Comparison of ENCODE assay signal across 23 cellular contexts in genomic region chr3:185504636-185505035, GRCh38. TPM values are rescaled to one million over a fixed set of nuclear protein-coding genes. Genes with fewer than 3 reads are reported as not detected.
A peak's percentile ranks its signal among the peaks of the same experiment; 100 is the strongest.
DNase-seq lines count a peak whose midpoint lies in the region; ATAC-seq and TF ChIP-seq lines count a peak whose summit lies in the region.
"Had no signal": no experiment of that assay in that cellular context is flagged by ENCODE, and none has a peak within 500 bp of the region (broad histone marks: within the 10 kb centered on the region; RNA-seq: fewer than 3 reads in every experiment).

No MANE protein-coding gene starts in this region.

- WGBS in prostate gland = 42% methylated on average over 3 of the region's 3 CpGs

- peaks cover 60% of the 10 kb centered on the region for H3K36me3 Mint-ChIP-seq in Calu3 (ENCODE audit: insufficient read depth, unreplicated experiment)
- H3K36me3 Mint-ChIP-seq in activated CD4-positive, alpha-beta T cell treated with anti-CD3 and anti-CD28 coated beads, Interleukin-2, amount 10 ng/mL, durations not matched to agents 7 days and 5 days (ENCODE audit: low read depth) = no peaks in the 10 kb centered on the region
- H3K36me3 Mint-ChIP-seq in stimulated activated effector memory CD8-positive, alpha-beta T cell treated with anti-CD3 and anti-CD28 coated beads, Interleukin-12 subunit alpha, Interleukin-12 subunit beta, amount 100 ng/mL, for 72 hours = no peaks in the 10 kb centered on the region

- no peaks in the 10 kb centered on the region for H3K9me2 ChIP-seq in PC-9 (ENCODE audit: insufficient read depth)

- peak overlapping the region; percentile 40 for H3K27ac Mint-ChIP-seq in Calu3 (ENCODE audit: unreplicated experiment)
- H3K27ac Mint-ChIP-seq in activated CD4-positive, alpha-beta T cell treated with anti-CD3 and anti-CD28 coated beads, Interleukin-2, amount 10 ng/mL, durations not matched to agents 7 days and 5 days = no peak overlapping the region
- no peak overlapping the region for H3K27ac Mint-ChIP-seq in stimulated activated effector memory CD8-positive, alpha-beta T cell treated with anti-CD3 and anti-CD28 coated beads, Interleukin-12 subunit alpha, Interleukin-12 subunit beta, amount 100 ng/mL, for 72 hours
- H3K27ac Mint-ChIP-seq: CD8-positive, alpha-beta memory T cell; IgD-negative memory B cell had no signal

- POLR2A ChIA-PET in PC-9 (lab: Charles Lee; ENCODE audit: unreplicated experiment) = interaction anchor here (0.6 kb wide), 1 partner anchor 29 kb away, joined by 3 read pairs; no protein-coding TSS in a partner anchor
- POLR2A ChIA-PET in activated CD4-positive, alpha-beta T cell treated with anti-CD3 and anti-CD28 coated beads, Interleukin-2, amount 10 ng/mL, durations not matched to agents 7 days and 5 days (lab: Charles Lee) = no interaction called here

- intact Hi-C loops in Calu3 (cut with micrococcal nuclease; ENCODE audit: unreplicated experiment) (no loop called here), PC-9 (cut with micrococcal nuclease; ENCODE audit: unreplicated experiment) (no loop called here), left colon (cut with DNase I, micrococcal nuclease) (no loop called here), prostate gland (cut with DNase I) (no loop called here)

- no peak overlapping the region for H3K4me3 Mint-ChIP-seq in Calu3 (ENCODE audit: low read depth, unreplicated experiment)
- H3K4me3 Mint-ChIP-seq in activated CD4-positive, alpha-beta T cell treated with anti-CD3 and anti-CD28 coated beads, Interleukin-2, amount 10 ng/mL, durations not matched to agents 7 days and 5 days = no peak overlapping the region
- H3K4me3 Mint-ChIP-seq in stimulated activated effector memory CD8-positive, alpha-beta T cell treated with anti-CD3 and anti-CD28 coated beads, Interleukin-12 subunit alpha, Interleukin-12 subunit beta, amount 100 ng/mL, for 72 hours = no peak overlapping the region
- H3K4me3 Mint-ChIP-seq: CD8-positive, alpha-beta memory T cell; IgD-negative memory B cell had no signal

- no peaks in the 10 kb centered on the region for H3K9me3 Mint-ChIP-seq in Calu3 (ENCODE audit: low read depth, unreplicated experiment)
- no peaks in the 10 kb centered on the region for H3K9me3 Mint-ChIP-seq in activated CD4-positive, alpha-beta T cell treated with anti-CD3 and anti-CD28 coated beads, Interleukin-2, amount 10 ng/mL, durations not matched to agents 7 days and 5 days
- no peaks in the 10 kb centered on the region for H3K9me3 Mint-ChIP-seq in stimulated activated effector memory CD8-positive, alpha-beta T cell treated with anti-CD3 and anti-CD28 coated beads, Interleukin-12 subunit alpha, Interleukin-12 subunit beta, amount 100 ng/mL, for 72 hours
- H3K9me3 Mint-ChIP-seq: CD8-positive, alpha-beta memory T cell; IgD-negative memory B cell had no signal

- H3K4me1 Mint-ChIP-seq in Calu3 (ENCODE audit: low read depth, unreplicated experiment) = peaks cover 26% of the 10 kb centered on the region
- no peaks in the 10 kb centered on the region for H3K4me1 Mint-ChIP-seq in activated CD4-positive, alpha-beta T cell treated with anti-CD3 and anti-CD28 coated beads, Interleukin-2, amount 10 ng/mL, durations not matched to agents 7 days and 5 days
- no peaks in the 10 kb centered on the region for H3K4me1 Mint-ChIP-seq in stimulated activated effector memory CD8-positive, alpha-beta T cell treated with anti-CD3 and anti-CD28 coated beads, Interleukin-12 subunit alpha, Interleukin-12 subunit beta, amount 100 ng/mL, for 72 hours
- H3K4me1 Mint-ChIP-seq: IgD-negative memory B cell had no signal

- BruUV-seq in Calu3 (replicated peaks; lab: Mats Ljungman, UMichigan) = no TSS peak
- TSS peak; percentile 9 for BruUV-seq in PC-9 (replicated peaks; lab: Mats Ljungman, UMichigan)

- no peak overlapping the region for H3K4me2 ChIP-seq in PC-9

- no peaks in the 10 kb centered on the region; the same call in 1 of the 2 replicates for H3F3A ChIP-seq in PC-9 (ENCODE audit: insufficient read depth, low read depth)

- no peak overlapping the region for H3K27ac ChIP-seq in PC-9
- H3K27ac ChIP-seq in prostate gland = peak overlapping the region; percentile 83 to 87
- H3K27ac ChIP-seq: C4-2B had no signal

- H3K79me2 ChIP-seq in PC-9 (ENCODE audit: low read depth) = no peaks in the 10 kb centered on the region

- H3K4me1 ChIP-seq in PC-9 (replicated peaks; ENCODE audit: insufficient read depth) = no peaks in the 10 kb centered on the region
- no peaks in the 10 kb centered on the region for H3K4me1 ChIP-seq in prostate gland (replicated peaks)

- TF ChIP-seq POLR2A in prostate gland (IDR thresholded peaks at IDR 0.05) = no peak

- H3K27me3 ChIP-seq in PC-9 (ENCODE audit: insufficient read depth, low read depth) = no peaks in the 10 kb centered on the region
- H3K27me3 ChIP-seq in prostate gland (replicated peaks; ENCODE audit: insufficient read depth) = no peaks in the 10 kb centered on the region

- H3K27me3 Mint-ChIP-seq in Calu3 (ENCODE audit: unreplicated experiment) = no peaks in the 10 kb centered on the region
- peaks cover 6% of the 10 kb centered on the region for H3K27me3 Mint-ChIP-seq in activated CD4-positive, alpha-beta T cell treated with anti-CD3 and anti-CD28 coated beads, Interleukin-2, amount 10 ng/mL, durations not matched to agents 7 days and 5 days

- no peaks in the 10 kb centered on the region for H4K20me1 ChIP-seq in PC-9 (ENCODE audit: insufficient read depth)

- no peak overlapping the region for H3K4me3 ChIP-seq in PC-9
- H3K4me3 ChIP-seq in prostate gland = no peak overlapping the region

- ATAC-seq in left colon = peak; percentile 46
- ATAC-seq in stimulated activated effector memory CD8-positive, alpha-beta T cell treated with anti-CD3 and anti-CD28 coated beads, Interleukin-12 subunit alpha, Interleukin-12 subunit beta, amount 100 ng/mL, for 72 hours = no peak
- ATAC-seq: Right ventricle myocardium inferior had no signal

- no peaks in the 10 kb centered on the region for H3K9me3 ChIP-seq in PC-9 (ENCODE audit: insufficient read depth, low read depth)
- no peaks in the 10 kb centered on the region for H3K9me3 ChIP-seq in prostate gland

- H3K36me3 ChIP-seq in PC-9 (ENCODE audit: low read depth) (no peaks in the 10 kb centered on the region), prostate gland (no peaks in the 10 kb centered on the region)

- DNase-seq in Calu3 (no peak), PC-9 (peak in 1 of 2 experiments; percentile 49), left colon (no peak), prostate gland (ENCODE audit: low spot score) (peak; percentile 66), NCI-H345 treated with DMSO at 0.1 percent for 48 hours (lab: John Stamatoyannopoulos, UW; ENCODE audit: unreplicated experiment) (no peak)
- no peak for DNase-seq in activated CD4-positive, alpha-beta T cell treated with anti-CD3 and anti-CD28 coated beads, Interleukin-2, amount 10 ng/mL, durations not matched to agents 7 days and 5 days
- no peak for DNase-seq in stimulated activated effector memory CD8-positive, alpha-beta T cell treated with anti-CD3 and anti-CD28 coated beads, Interleukin-12 subunit alpha, Interleukin-12 subunit beta, amount 100 ng/mL, for 72 hours (ENCODE audit: low spot score in 2 of 2)
- DNase-seq: CD8-positive, alpha-beta memory T cell; GOT3; HCEC 1CT; Kasumi-1; MM.1S; NCI-H1092; NCI-H1436; NCI-H187 treated with DMSO at 0.1 percent for 48 hours; NCI-H2107; NCI-H510A; NCI-H748 treated with DMSO at 0.1 percent for 48 hours had no signal

- TF ChIP-seq CTCF in Calu3 (IDR thresholded peaks at IDR 0.05; ENCODE audit: unreplicated experiment) (no peak), PC-9 (conservative IDR thresholded peaks at IDR 0.05) (no peak), prostate gland (IDR thresholded peaks at IDR 0.05) (no peak)

- CTCF ChIA-PET in Calu3 (lab: Charles Lee) = interaction anchor here (0.6 kb wide), 1 partner anchor 87 kb away, joined by 4 read pairs; no protein-coding TSS in a partner anchor
- CTCF ChIA-PET in PC-9 (lab: Charles Lee) = no interaction called here
- CTCF ChIA-PET in activated CD4-positive, alpha-beta T cell treated with anti-CD3 and anti-CD28 coated beads, Interleukin-2, amount 10 ng/mL, durations not matched to agents 7 days and 5 days (lab: Charles Lee) = no interaction called here

- H2AFZ ChIP-seq in PC-9 = no peak overlapping the region

RNA-seq across cellular contexts. Expression of gene TMEM41A, which starts 5.8 kb away (rescaled TPM):
- total RNA-seq in Calu3 (2022) = 53.6 and 57.5 TPM in 2 replicates
- total RNA-seq in PC-9 (2021) = 37.2 and 54.1 TPM in 2 replicates
- 10 to 100 TPM; 15.2 to 17.0 TPM for total RNA-seq in left colon
- total RNA-seq in prostate gland = 10 to 100 TPM; 16.4 to 24.5 TPM
- 10 to 100 TPM; 18.5 to 19.7 TPM for total RNA-seq in activated CD4-positive, alpha-beta T cell treated with anti-CD3 and anti-CD28 coated beads, Interleukin-2, amount 10 ng/mL, durations not matched to agents 7 days and 5 days

RNA-seq across cellular contexts. Expression of gene LIPH, which starts 47.8 kb away (rescaled TPM):
- total RNA-seq in Calu3 (2022) = 159 and 213 TPM in 2 replicates
- total RNA-seq in PC-9 (2021) = 38.4 and 44.7 TPM in 2 replicates
- 100 to 1,000 TPM; 122 to 162 TPM for total RNA-seq in left colon
- 10 to 100 TPM; 17.0 to 19.6 TPM for total RNA-seq in prostate gland
- not detected for total RNA-seq in activated CD4-positive, alpha-beta T cell treated with anti-CD3 and anti-CD28 coated beads, Interleukin-2, amount 10 ng/mL, durations not matched to agents 7 days and 5 days
- total RNA-seq: CD8-positive, alpha-beta memory T cell; OCI-LY7; SK-MEL-5 had no signal

Comparison
In these comparisons a context has a peak if more than half of its experiments do, and no peak if none do; other contexts are left out.
1. RNA of gene LIPH, which starts 47.8 kb away (total RNA-seq): 122 to 162 TPM in left colon, 159 to 213 TPM in Calu3, 38.4 to 44.7 TPM in PC-9 and 17.0 to 19.6 TPM in prostate gland; not detected in activated CD4-positive, alpha-beta T cell treated with anti-CD3 and anti-CD28 coated beads, Interleukin-2, amount 10 ng/mL, durations not matched to agents 7 days and 5 days; every median in the first group is over 10 times any median in the second.